ENCODE assay signal across 13 cellular contexts in genomic region chr1:181077576-181078242, GRCh38. TPM values are rescaled to one million over a fixed set of nuclear protein-coding genes. Genes with fewer than 3 reads are reported as not detected.
DNase-seq lines count a peak whose midpoint lies in the region; ATAC-seq and TF ChIP-seq lines count a peak whose summit lies in the region.
"Had no signal": no experiment of that assay in that cellular context is flagged by ENCODE, and none has a peak within 500 bp of the region (broad histone marks: within the 10 kb centered on the region; RNA-seq: fewer than 3 reads in every experiment).

No MANE protein-coding gene starts in this region.

- no peak overlapping the region for H3K4me2 ChIP-seq in GM23338
- no peak overlapping the region for H3K4me2 ChIP-seq in neural progenitor cell

- intact Hi-C loops in dendritic cell treated with granulocyte-macrophage colony-stimulating factor and Interleukin-4, amounts not matched to agents 40 ng/mL and 50 ng/mL, for 4 days (cut with micrococcal nuclease), result loop anchor here (10.0 kb wide), 1 partner anchor 563 kb away; no protein-coding TSS in a partner anchor
- intact Hi-C loops in stomach (cut with DNase I; ENCODE audit: low total_unique reads), result no loop called here

- TF ChIP-seq EP300 in stomach (IDR thresholded peaks at IDR 0.05), result no peak

- no peaks in the 10 kb centered on the region for H4K20me1 ChIP-seq in GM23338 (replicated peaks; ENCODE audit: insufficient read depth)
- no peaks in the 10 kb centered on the region for H4K20me1 ChIP-seq in neural progenitor cell (ENCODE audit: low read depth)

- H3K4me3 Mint-ChIP-seq in GM23338 (no peak overlapping the region), neural progenitor cell (peak overlapping the region; percentile 14)
- H3K4me3 Mint-ChIP-seq in dendritic cell treated with granulocyte-macrophage colony-stimulating factor and Interleukin-4, amounts not matched to agents 40 ng/mL and 50 ng/mL, for 4 days, result no peak overlapping the region
- H3K4me3 Mint-ChIP-seq in activated T-helper 17 cell treated with anti-CD3 and anti-CD28 coated beads, Interleukin-2, amount 50 U/mL, for 72 hours, result no peak overlapping the region
- H3K4me3 Mint-ChIP-seq: activated CD8-positive, alpha-beta T cell treated with anti-CD3 and anti-CD28 coated beads for 36 hours; activated naive CD4-positive, alpha-beta T cell treated with anti-CD3 and anti-CD28 coated beads, Interleukin-2, amount 50 U/mL, for 24 hours; T-cell had no signal

- WGBS in stomach, 5 donors, result 70 to 86% (median 75%) methylated on average over 7 of the region's 7 CpGs

- H3K9me3 ChIP-seq in neural progenitor cell (ENCODE audit: low read depth) (no peaks in the 10 kb centered on the region), Peyer's patch (no peaks in the 10 kb centered on the region), stomach (no peaks in the 10 kb centered on the region)

- no peak for ATAC-seq in GM23338
- ATAC-seq in activated T-helper 17 cell treated with anti-CD3 and anti-CD28 coated beads, Interleukin-2, amount 50 U/mL, for 72 hours (replicated peaks), result no peak
- ATAC-seq: activated CD8-positive, alpha-beta T cell treated with anti-CD3 and anti-CD28 coated beads for 36 hours; T-cell had no signal

- H3K36me3 ChIP-seq in GM23338 (ENCODE audit: insufficient read depth), result no peaks in the 10 kb centered on the region
- no peaks in the 10 kb centered on the region for H3K36me3 ChIP-seq in neural progenitor cell
- no peaks in the 10 kb centered on the region for H3K36me3 ChIP-seq in Peyer's patch
- no peaks in the 10 kb centered on the region for H3K36me3 ChIP-seq in stomach

- H3K9me2 ChIP-seq in GM23338 (ENCODE audit: insufficient read depth), result peaks cover 7% of the 10 kb centered on the region; the same call in 1 of the 2 replicates

- H3K9me3 Mint-ChIP-seq in GM23338 (peaks cover 2% of the 10 kb centered on the region; the same call in 2 of the 3 replicates), neural progenitor cell (no peaks in the 10 kb centered on the region)
- no peaks in the 10 kb centered on the region for H3K9me3 Mint-ChIP-seq in dendritic cell treated with granulocyte-macrophage colony-stimulating factor and Interleukin-4, amounts not matched to agents 40 ng/mL and 50 ng/mL, for 4 days
- no peaks in the 10 kb centered on the region for H3K9me3 Mint-ChIP-seq in activated T-helper 17 cell treated with anti-CD3 and anti-CD28 coated beads, Interleukin-2, amount 50 U/mL, for 72 hours
- H3K9me3 Mint-ChIP-seq: activated CD8-positive, alpha-beta T cell treated with anti-CD3 and anti-CD28 coated beads for 36 hours; T-cell had no signal

- H3F3A ChIP-seq in GM23338 (replicated peaks; ENCODE audit: low read depth), result no peaks in the 10 kb centered on the region
- H3F3A ChIP-seq in neural progenitor cell (ENCODE audit: low read depth), result peaks cover 22% of the 10 kb centered on the region

- H3K9ac ChIP-seq in neural progenitor cell, result no peak overlapping the region

- TF ChIP-seq CTCF in GM23338 (conservative IDR thresholded peaks at IDR 0.05; ENCODE audit: low read depth in 2 of 2) (no peak), neural progenitor cell (IDR thresholded peaks at IDR 0.05) (no peak), Peyer's patch (IDR thresholded peaks at IDR 0.05) (no peak), stomach (IDR thresholded peaks at IDR 0.05) (no peak)

- H3K27ac ChIP-seq in GM23338 (ENCODE audit: low read depth) (no peak overlapping the region), neural progenitor cell (no peak overlapping the region), Peyer's patch (no peak overlapping the region), stomach (no peak overlapping the region)

- H3K4me1 ChIP-seq in GM23338 (ENCODE audit: insufficient read depth), result peaks cover 19% of the 10 kb centered on the region
- H3K4me1 ChIP-seq in neural progenitor cell, result peaks cover 34% of the 10 kb centered on the region
- H3K4me1 ChIP-seq in Peyer's patch, result no peaks in the 10 kb centered on the region
- H3K4me1 ChIP-seq in stomach, result no peaks in the 10 kb centered on the region

- H3K4me1 Mint-ChIP-seq in GM23338 (peaks cover 19% of the 10 kb centered on the region), neural progenitor cell (peaks cover 29% of the 10 kb centered on the region)
- H3K4me1 Mint-ChIP-seq in dendritic cell treated with granulocyte-macrophage colony-stimulating factor and Interleukin-4, amounts not matched to agents 40 ng/mL and 50 ng/mL, for 4 days (ENCODE audit: low read depth), result peaks cover 27% of the 10 kb centered on the region
- H3K4me1 Mint-ChIP-seq in activated T-helper 17 cell treated with anti-CD3 and anti-CD28 coated beads, Interleukin-2, amount 50 U/mL, for 72 hours, result peaks cover 9% of the 10 kb centered on the region
- H3K4me1 Mint-ChIP-seq: activated naive CD4-positive, alpha-beta T cell treated with anti-CD3 and anti-CD28 coated beads, Interleukin-2, amount 50 U/mL, for 24 hours had no signal

- H3K27ac Mint-ChIP-seq in GM23338 (no peak overlapping the region), neural progenitor cell (no peak overlapping the region)
- H3K27ac Mint-ChIP-seq in dendritic cell treated with granulocyte-macrophage colony-stimulating factor and Interleukin-4, amounts not matched to agents 40 ng/mL and 50 ng/mL, for 4 days, result peak overlapping the region; percentile 66
- H3K27ac Mint-ChIP-seq in activated T-helper 17 cell treated with anti-CD3 and anti-CD28 coated beads, Interleukin-2, amount 50 U/mL, for 72 hours, result no peak overlapping the region
- H3K27ac Mint-ChIP-seq: activated CD8-positive, alpha-beta T cell treated with anti-CD3 and anti-CD28 coated beads for 36 hours; activated naive CD4-positive, alpha-beta T cell treated with anti-CD3 and anti-CD28 coated beads, Interleukin-2, amount 50 U/mL, for 24 hours; T-cell had no signal

- H2AFZ ChIP-seq in GM23338 (peak overlapping the region; percentile 84), neural progenitor cell (replicated peaks) (peak overlapping the region; percentile 90)

- no peaks in the 10 kb centered on the region for H3K79me2 ChIP-seq in GM23338 (replicated peaks; ENCODE audit: insufficient read depth)
- H3K79me2 ChIP-seq in neural progenitor cell (ENCODE audit: low read depth), result no peaks in the 10 kb centered on the region

- TF ChIP-seq POLR2A in Peyer's patch (IDR thresholded peaks at IDR 0.05) (no peak), stomach (IDR thresholded peaks at IDR 0.05) (no peak)

- H3K27me3 Mint-ChIP-seq in GM23338 (ENCODE audit: insufficient read depth, low read depth, poor library complexity), result peaks cover 2% of the 10 kb centered on the region
- peaks cover 3% of the 10 kb centered on the region for H3K27me3 Mint-ChIP-seq in dendritic cell treated with granulocyte-macrophage colony-stimulating factor and Interleukin-4, amounts not matched to agents 40 ng/mL and 50 ng/mL, for 4 days
- peaks cover 3% of the 10 kb centered on the region for H3K27me3 Mint-ChIP-seq in neural progenitor cell (ENCODE audit: insufficient read depth, low read depth)
- peaks cover 24% of the 10 kb centered on the region for H3K27me3 Mint-ChIP-seq in activated T-helper 17 cell treated with anti-CD3 and anti-CD28 coated beads, Interleukin-2, amount 50 U/mL, for 72 hours
- H3K27me3 Mint-ChIP-seq: activated naive CD4-positive, alpha-beta T cell treated with anti-CD3 and anti-CD28 coated beads, Interleukin-2, amount 50 U/mL, for 24 hours had no signal

- DNase-seq in GM23338 (ENCODE audit: low spot score), result no peak
- DNase-seq in NCI-H82 (lab: John Stamatoyannopoulos, UW), result peak; percentile 86
- DNase-seq in neural progenitor cell (ENCODE audit: low spot score), result no peak
- no peak for DNase-seq in Peyer's patch
- DNase-seq in middle frontal gyrus (ENCODE audit: extremely low spot score, low spot score), result no peak
- no peak for DNase-seq in stomach
- DNase-seq: activated CD8-positive, alpha-beta T cell treated with anti-CD3 and anti-CD28 coated beads for 36 hours; NCI-H1048; stimulated activated CD4-positive, alpha-beta T cell treated with anti-CD3 and anti-CD28 coated beads, Interleukin-4, amount 100 ng/mL, for 4 hours; T-cell had no signal

- H3K4me3 ChIP-seq in GM23338 (no peak overlapping the region), neural progenitor cell (no peak overlapping the region), Peyer's patch (no peak overlapping the region), stomach (no peak overlapping the region)

- H3K36me3 Mint-ChIP-seq in GM23338 (ENCODE audit: low read depth) (no peaks in the 10 kb centered on the region), neural progenitor cell (no peaks in the 10 kb centered on the region)
- H3K36me3 Mint-ChIP-seq in dendritic cell treated with granulocyte-macrophage colony-stimulating factor and Interleukin-4, amounts not matched to agents 40 ng/mL and 50 ng/mL, for 4 days (ENCODE audit: low read depth), result no peaks in the 10 kb centered on the region
- no peaks in the 10 kb centered on the region for H3K36me3 Mint-ChIP-seq in activated T-helper 17 cell treated with anti-CD3 and anti-CD28 coated beads, Interleukin-2, amount 50 U/mL, for 72 hours (ENCODE audit: low read depth)

- no peaks in the 10 kb centered on the region for H3K27me3 ChIP-seq in GM23338 (ENCODE audit: insufficient read depth)
- H3K27me3 ChIP-seq in neural progenitor cell, result no peaks in the 10 kb centered on the region
- no peaks in the 10 kb centered on the region for H3K27me3 ChIP-seq in Peyer's patch
- H3K27me3 ChIP-seq in stomach, result no peaks in the 10 kb centered on the region

RNA-seq across cellular contexts. Expression of gene IER5, which starts 10.8 kb away (rescaled TPM):
- total RNA-seq in GM23338 (2014; rRNA removed; shearing (Covaris generic)), result 8.3 and 9.5 TPM in 2 replicates
- polyA plus RNA-seq in GM23338 (2016; fragmentation: Nextera tagmentation; extraction: Ambion mirVana) (3.8 and 4.6 TPM in 2 replicates), stomach (10 to 100 TPM in 1 of 3 donors, 1 to 10 TPM in 2; 4.3 to 10.4 (median 6.4) TPM)
- total RNA-seq in neural progenitor cell (ENCODE audit: low replicate concordance) (8.0 and 15.3 TPM in 2 replicates), Peyer's patch (10 to 100 TPM in 1 of 4 donors, 1 to 10 TPM in 3; 6.3 to 10.7 (median 8.2) TPM), stomach (10 to 100 TPM in 3 of 5 donors, 1 to 10 TPM in 2; 1.2 to 33.3 (median 13.6) TPM)
- 10 to 100 TPM; 40.9 to 60.4 TPM for total RNA-seq in activated T-helper 17 cell treated with anti-CD3 and anti-CD28 coated beads, Interleukin-2, amount 50 U/mL, for 72 hours

RNA-seq across cellular contexts. Expression of gene MR1, which starts 43.9 kb away (rescaled TPM):
- total RNA-seq in GM23338 (2014; rRNA removed; shearing (Covaris generic)), result not detected in 2 replicates
- polyA plus RNA-seq in GM23338 (2016; fragmentation: Nextera tagmentation; extraction: Ambion mirVana), result 0.18 TPM in 1 of 2 replicates, not detected in the other
- total RNA-seq in neural progenitor cell (ENCODE audit: low replicate concordance), result 0.03 TPM in 1 of 2 replicates, not detected in the other
- total RNA-seq in Peyer's patch, result 1 to 10 TPM; 4.0 to 9.7 (median 6.0) TPM
- total RNA-seq in activated T-helper 17 cell treated with anti-CD3 and anti-CD28 coated beads, Interleukin-2, amount 50 U/mL, for 72 hours, result 10 to 100 TPM; 21.9 to 26.1 TPM
- total RNA-seq in stomach, result 10 to 100 TPM in 4 of 5 donors, 1 to 10 TPM in 1; 3.5 to 40.8 (median 11.2) TPM
- polyA plus RNA-seq in stomach, result 1 to 10 TPM; 1.1 to 4.5 (median 2.4) TPM

RNA-seq across cellular contexts. Expression of gene STX6, which starts 55.0 kb away (rescaled TPM):
- 42.1 and 44.5 TPM in 2 replicates for total RNA-seq in GM23338 (2014; rRNA removed; shearing (Covaris generic))
- polyA plus RNA-seq in GM23338 (2016; fragmentation: Nextera tagmentation; extraction: Ambion mirVana), result 16.8 and 17.0 TPM in 2 replicates
- total RNA-seq in neural progenitor cell (ENCODE audit: low replicate concordance), result 30.8 and 37.0 TPM in 2 replicates
- 10 to 100 TPM; 15.4 to 21.2 (median 17.3) TPM for total RNA-seq in Peyer's patch
- 10 to 100 TPM; 17.5 to 26.4 TPM for total RNA-seq in activated T-helper 17 cell treated with anti-CD3 and anti-CD28 coated beads, Interleukin-2, amount 50 U/mL, for 72 hours
- 10 to 100 TPM in 2 of 5 donors, 1 to 10 TPM in 3; 1.2 to 38.6 (median 10.0) TPM for total RNA-seq in stomach
- polyA plus RNA-seq in stomach, result 1 to 10 TPM; 5.8 to 7.0 (median 6.6) TPM
